Comparison of ENCODE assay signal across 18 cellular contexts in genomic region chr16:29858149-29858899, GRCh38. TPM values are rescaled to one million over a fixed set of nuclear protein-coding genes. Genes with fewer than 3 reads are reported as not detected.
A peak's percentile ranks its signal among the peaks of the same experiment; 100 is the strongest.
DNase-seq lines count a peak whose midpoint lies in the region; ATAC-seq and TF ChIP-seq lines count a peak whose summit lies in the region.
"Had no signal": no experiment of that assay in that cellular context is flagged by ENCODE, and none has a peak within 500 bp of the region (broad histone marks: within the 10 kb centered on the region; RNA-seq: fewer than 3 reads in every experiment).

No MANE protein-coding gene starts in this region.

- intact Hi-C loops in Panc1 (cut with micrococcal nuclease; ENCODE audit: unreplicated experiment), result no loop called here

- H3K27ac ChIP-seq in Panc1 (ENCODE audit: low read length), result no peak overlapping the region
- H3K27ac ChIP-seq in substantia nigra (ENCODE audit: low read depth, low read length, poor library complexity, severe bottlenecking), result no peak overlapping the region
- H3K27ac ChIP-seq: upper lobe of left lung, VCaP had no signal

- in situ Hi-C loops in Panc1 (cut with HindIII; ENCODE audit: low pct_unique_long_range_greater_than_20kb, low sequenced_read_pairs), result no loop called here

- no peak for TF ChIP-seq CTCF in Panc1 (IDR thresholded peaks at IDR 0.05)

- POLR2A ChIA-PET in Panc1 (lab: Charles Lee), result interaction anchor here (0.6 kb wide), 1 partner anchor 53 kb away, joined by 11 read pairs; no protein-coding TSS in a partner anchor

- H3K27me3 ChIP-seq in Panc1 (ENCODE audit: control insufficient read depth, insufficient read depth, low read length), result no peaks in the 10 kb centered on the region
- H3K27me3 ChIP-seq: upper lobe of left lung had no signal

- TSS peak; percentile 70 for BruUV-seq in Panc1 (replicated peaks; lab: Mats Ljungman, UMichigan)

- no peak for DNase-seq in Panc1 (ENCODE audit: low read depth, low spot score)
- peak; percentile 38 for DNase-seq in globus pallidus (ENCODE audit: low spot score)
- DNase-seq in substantia nigra (lab: John Stamatoyannopoulos, UW), result peak in 26 of 49 donors; percentile 7 to 71 (median 30)
- DNase-seq in dermis blood vessel endothelial cell, result no peak
- DNase-seq: activated CD4-positive, alpha-beta memory T cell treated with anti-CD3 and anti-CD28 coated beads for 36 hours; activated naive CD4-positive, alpha-beta T cell treated with anti-CD3 and anti-CD28 coated beads for 36 hours; anterior cingulate cortex; COR-L47; HFFc6; left ventricle myocardium superior; NCI-H1694 treated with DMSO at 0.1 percent for 48 hours; NCI-H2227 treated with DMSO at 0.1 percent for 48 hours; NCI-H82; PC-3; stimulated activated naive CD4-positive, alpha-beta T cell treated with Interleukin-2 at 50 U/mL for 16 hours had no signal

- ATAC-seq in Panc1 (no peak), esophagus mucosa (no peak)
- ATAC-seq: left ventricle myocardium superior, PC-3 had no signal

- no peaks in the 10 kb centered on the region for H3K4me1 ChIP-seq in Panc1 (ENCODE audit: control insufficient read depth, insufficient read depth, low read length)

- H3K36me3 ChIP-seq in Panc1 (ENCODE audit: control insufficient read depth, insufficient read depth, low read length), result no peaks in the 10 kb centered on the region

- no peak overlapping the region for H3K4me3 ChIP-seq in Panc1 (ENCODE audit: low read depth in 2 of 2, low read length in 2 of 2)
- H3K4me3 ChIP-seq: upper lobe of left lung had no signal

- CTCF ChIA-PET in Panc1 (lab: Charles Lee), result no interaction called here

- H3K9me3 ChIP-seq in Panc1 (ENCODE audit: control insufficient read depth, insufficient read depth, low read depth, low read length), result no peaks in the 10 kb centered on the region
- H3K9me3 ChIP-seq: upper lobe of left lung had no signal

RNA-seq across cellular contexts. Expression of gene CDIPT, which starts 4.7 kb away (rescaled TPM):
- total RNA-seq in Panc1 (2021; ENCODE audit: unreplicated experiment) (71.6 TPM), dermis blood vessel endothelial cell (107 and 117 TPM in 2 replicates), esophagus mucosa (36.9 TPM)
- 136 TPM for polyA plus RNA-seq in Panc1 (2012; ENCODE audit: insufficient read length)

RNA-seq across cellular contexts. Expression of gene MVP, which starts 38.1 kb away (rescaled TPM):
- total RNA-seq in Panc1 (2021; ENCODE audit: unreplicated experiment) (107 TPM), dermis blood vessel endothelial cell (222 and 262 TPM in 2 replicates), esophagus mucosa (67.9 TPM)
- 210 TPM for polyA plus RNA-seq in Panc1 (2012; ENCODE audit: insufficient read length)

RNA-seq across cellular contexts. Expression of gene SEZ6L2, which starts 41.0 kb away (rescaled TPM):
- total RNA-seq in Panc1 (2021; ENCODE audit: unreplicated experiment) (70.7 TPM), dermis blood vessel endothelial cell (0.68 and 2.2 TPM in 2 replicates), esophagus mucosa (2.9 TPM)
- polyA plus RNA-seq in Panc1 (2012; ENCODE audit: insufficient read length), result 123 TPM

RNA-seq across cellular contexts. Expression of gene ASPHD1, which starts 42.0 kb away (rescaled TPM):
- 87.0 TPM for total RNA-seq in Panc1 (2021; ENCODE audit: unreplicated experiment)
- polyA plus RNA-seq in Panc1 (2012; ENCODE audit: insufficient read length), result 129 TPM
- 0.47 TPM in 1 of 2 replicates, not detected in the other for total RNA-seq in dermis blood vessel endothelial cell
- total RNA-seq in esophagus mucosa, result 1.00 TPM

RNA-seq across cellular contexts. Expression of gene PAGR1, which starts 42.4 kb away (rescaled TPM):
- total RNA-seq in Panc1 (2021; ENCODE audit: unreplicated experiment), result 42.5 TPM
- 41.6 TPM for polyA plus RNA-seq in Panc1 (2012; ENCODE audit: insufficient read length)
- total RNA-seq in dermis blood vessel endothelial cell, result 23.5 and 30.1 TPM in 2 replicates
- 13.4 TPM for total RNA-seq in esophagus mucosa

Comparison
In these comparisons a context has a peak if more than half of its experiments do, and no peak if none do; other contexts are left out.
1. DNase-seq: peak in globus pallidus (single experiment) and substantia nigra (26 of 49); none in Panc1 (single experiment) and dermis blood vessel endothelial cell (single experiment).
2. RNA of gene SEZ6L2, which starts 41.0 kb away (total RNA-seq): 70.7 TPM in Panc1 (single experiment); 2.9 TPM in esophagus mucosa (single experiment) and 0.68 to 2.2 TPM in dermis blood vessel endothelial cell; every median in the first group is over 10 times any median in the second.